ENCODE assay signal across 19 cellular contexts in genomic region chr11:801097-801780, GRCh38. TPM values are rescaled to one million over a fixed set of nuclear protein-coding genes. Genes with fewer than 3 reads are reported as not detected.
"Had no signal": no experiment of that assay in that cellular context is flagged by ENCODE, and none has a peak within 500 bp of the region (broad histone marks: within the 10 kb centered on the region; RNA-seq: fewer than 3 reads in every experiment).

No MANE protein-coding gene starts in this region.

- H3K27ac Mint-ChIP-seq: activated naive CD8-positive, alpha-beta T cell; dendritic cell treated with granulocyte-macrophage colony-stimulating factor and Interleukin-4, amounts not matched to agents 40 ng/mL and 50 ng/mL, for 4 days; effector memory CD8-positive, alpha-beta T cell; memory B cell; nephron; T-helper 17 cell had no signal

- H3K36me3 ChIP-seq: transverse colon had no signal

- H3K4me3 ChIP-seq: gastroesophageal sphincter, left lung, psoas muscle, transverse colon had no signal

- H3K9me3 ChIP-seq: gastroesophageal sphincter, left lung, psoas muscle, transverse colon had no signal

- H3K36me3 Mint-ChIP-seq: activated naive CD8-positive, alpha-beta T cell had no signal

- H3K9me3 Mint-ChIP-seq: dendritic cell treated with granulocyte-macrophage colony-stimulating factor and Interleukin-4, amounts not matched to agents 40 ng/mL and 50 ng/mL, for 4 days; effector memory CD8-positive, alpha-beta T cell; memory B cell; nephron had no signal

- H3K27me3 Mint-ChIP-seq: activated naive CD8-positive, alpha-beta T cell; effector memory CD8-positive, alpha-beta T cell; memory B cell; T-helper 17 cell had no signal

- H3K4me3 Mint-ChIP-seq: activated naive CD8-positive, alpha-beta T cell; dendritic cell treated with granulocyte-macrophage colony-stimulating factor and Interleukin-4, amounts not matched to agents 40 ng/mL and 50 ng/mL, for 4 days; effector memory CD8-positive, alpha-beta T cell; nephron; T-helper 17 cell had no signal

- DNase-seq: activated CD4-positive, CD25-positive, alpha-beta regulatory T cell; activated effector memory CD4-positive, alpha-beta T cell treated with Interleukin-2 at 50 U/mL for 16 hours; anterior cingulate cortex; cerebellar nuclear complex; effector memory CD8-positive, alpha-beta T cell; left lung; stimulated activated CD4-positive, alpha-beta T cell treated with anti-CD3 and anti-CD28 coated beads, Interleukin-2, amount 100 ng/mL, for 24 hours; stimulated activated naive CD4-positive, alpha-beta T cell; T-helper 17 cell; transverse colon had no signal

- H3K27ac ChIP-seq: epithelial cell of prostate, gastroesophageal sphincter, left lung, psoas muscle, transverse colon had no signal

- ATAC-seq: effector memory CD8-positive, alpha-beta T cell; gastroesophageal sphincter; left lung; psoas muscle; sciatic nerve; T-helper 17 cell had no signal

RNA-seq across cellular contexts. Expression of gene CEND1, which starts 11.3 kb away (rescaled TPM):
- total RNA-seq: osteoblast, sciatic nerve had no signal
